ENCODE assay signal across 21 cellular contexts in the genomic region with DNA sequence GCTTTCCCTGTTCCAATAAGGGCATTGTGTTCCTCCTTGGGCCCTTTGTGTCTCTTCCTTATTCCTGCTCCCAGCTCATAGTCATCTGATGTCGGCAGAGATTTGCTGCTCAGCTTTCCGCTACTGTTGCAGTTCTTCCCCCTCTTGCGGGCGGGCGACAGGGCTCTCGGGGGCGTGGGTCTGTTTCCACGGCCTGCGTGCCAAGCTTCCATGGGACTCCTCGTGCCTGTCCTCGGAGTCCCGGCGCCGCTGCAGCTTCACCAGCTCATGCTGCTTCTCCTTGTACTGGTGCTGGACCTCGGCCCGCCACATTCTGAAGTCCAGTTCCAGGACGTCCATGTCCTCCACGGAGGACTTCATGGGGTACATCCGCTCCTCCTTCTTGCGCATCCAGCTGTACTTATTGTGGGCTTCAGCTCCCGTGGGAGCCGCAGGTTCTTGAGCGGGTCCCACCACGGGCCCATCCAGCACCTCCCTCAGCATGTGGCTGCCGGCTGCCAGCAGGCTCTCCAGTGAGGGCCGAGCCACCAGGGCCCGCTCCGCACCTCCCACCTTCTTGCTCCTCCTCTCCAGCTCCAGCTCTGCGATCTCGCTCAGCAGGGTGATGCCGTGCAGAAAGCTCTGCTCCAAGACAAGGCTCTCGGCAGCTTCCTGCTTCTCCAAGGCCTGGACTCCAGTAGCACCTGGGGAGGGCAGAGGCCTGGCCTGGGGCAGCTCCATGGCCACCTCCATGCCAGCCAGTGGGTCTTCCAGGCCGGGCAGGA.
A peak's percentile ranks its signal among the peaks of the same experiment; 100 is the strongest.
DNase-seq lines count a peak whose midpoint lies in the region; ATAC-seq and TF ChIP-seq lines count a peak whose summit lies in the region.
"Had no signal": no experiment of that assay in that cellular context is flagged by ENCODE, and none has a peak within 500 bp of the region (broad histone marks: within the 10 kb centered on the region; RNA-seq: fewer than 3 reads in every experiment).

No MANE protein-coding gene starts in this region.

- H3K4me2 ChIP-seq in GM23338 = no peak overlapping the region

- no peak for DNase-seq in GM23338 (ENCODE audit: low spot score)
- peak; percentile 26 to 65 for DNase-seq in breast epithelium (ENCODE audit: low spot score in 2 of 2)
- no peak for DNase-seq in naive B cell
- DNase-seq in activated CD4-positive, CD25-positive, alpha-beta regulatory T cell treated with anti-CD3 and anti-CD28 coated beads, Interleukin-2, amount 50 U/mL, for 72 hours = no peak
- no peak for DNase-seq in LoVo (ENCODE audit: low spot score)
- DNase-seq: activated CD4-positive, alpha-beta T cell treated with anti-CD3 and anti-CD28 coated beads, Interleukin-2, amount 10 ng/mL, durations not matched to agents 7 days and 5 days; activated naive CD4-positive, alpha-beta T cell treated with Interleukin-2 at 50 U/mL for 16 hours; activated T-cell treated with anti-CD3 and anti-CD28 coated beads, Interleukin-2, amount 50 U/mL, for 72 hours; amygdala; CD4-positive, alpha-beta T cell; cortex of kidney; DMS 273 treated with DMSO at 0.1 percent for 48 hours; HFFc6; kidney; MM.1S; NCI-H1417 treated with DMSO at 0.1 percent for 48 hours; NCI-H446 had no signal

- H3K27ac Mint-ChIP-seq in GM23338 = no peak overlapping the region; the same call in 1 of the 2 replicates
- peak overlapping the region in 4 of 6 donors; percentile 39 to 88 (median 64) for H3K27ac Mint-ChIP-seq in naive B cell
- H3K27ac Mint-ChIP-seq in stimulated activated memory B cell treated with anti-CD40 and anti-IgM and Interleukin-4, amounts not matched to agents 10 μg/mL and 1 μg/mL and 100 μg/mL, for 72 hours = peak overlapping the region; percentile 53
- H3K27ac Mint-ChIP-seq: activated CD4-positive, alpha-beta T cell treated with anti-CD3 and anti-CD28 coated beads, Interleukin-2, amount 10 ng/mL, durations not matched to agents 7 days and 5 days; activated T-cell treated with anti-CD3 and anti-CD28 coated beads, Interleukin-2, amount 50 U/mL, for 72 hours; CD4-positive, alpha-beta T cell; HFFc6 had no signal

- H3K9me2 ChIP-seq in GM23338 (ENCODE audit: insufficient read depth) = no peaks in the 10 kb centered on the region

- H3K4me1 Mint-ChIP-seq in GM23338 = peaks cover 38% of the 10 kb centered on the region
- peaks cover 0 to 11% (median 0%) of the 10 kb centered on the region in 3 donors for H3K4me1 Mint-ChIP-seq in naive B cell
- peaks cover 17% of the 10 kb centered on the region for H3K4me1 Mint-ChIP-seq in stimulated activated memory B cell treated with anti-CD40 and anti-IgM and Interleukin-4, amounts not matched to agents 10 μg/mL and 1 μg/mL and 100 μg/mL, for 72 hours
- H3K4me1 Mint-ChIP-seq: activated CD4-positive, alpha-beta T cell treated with anti-CD3 and anti-CD28 coated beads, Interleukin-2, amount 10 ng/mL, durations not matched to agents 7 days and 5 days had no signal

- H3K27ac ChIP-seq in GM23338 (ENCODE audit: low read depth) (no peak overlapping the region), breast epithelium (peak overlapping the region; percentile 89 to 95)
- H3K27ac ChIP-seq: suprapubic skin had no signal

- H3K9me3 Mint-ChIP-seq in GM23338 = no peaks in the 10 kb centered on the region
- H3K9me3 Mint-ChIP-seq in naive B cell = no peaks in the 10 kb centered on the region
- H3K9me3 Mint-ChIP-seq in stimulated activated memory B cell treated with anti-CD40 and anti-IgM and Interleukin-4, amounts not matched to agents 10 μg/mL and 1 μg/mL and 100 μg/mL, for 72 hours = no peaks in the 10 kb centered on the region
- H3K9me3 Mint-ChIP-seq: activated CD4-positive, alpha-beta T cell treated with anti-CD3 and anti-CD28 coated beads, Interleukin-2, amount 10 ng/mL, durations not matched to agents 7 days and 5 days; activated T-cell treated with anti-CD3 and anti-CD28 coated beads, Interleukin-2, amount 50 U/mL, for 72 hours; CD4-positive, alpha-beta T cell; HFFc6 had no signal

- no peaks in the 10 kb centered on the region for H3K36me3 ChIP-seq in GM23338 (ENCODE audit: insufficient read depth)
- peaks cover 6% of the 10 kb centered on the region for H3K36me3 ChIP-seq in breast epithelium

- H3K4me3 ChIP-seq in GM23338 = no peak overlapping the region
- peak overlapping the region in 1 of 3 donors; percentile 71 for H3K4me3 ChIP-seq in breast epithelium
- H3K4me3 ChIP-seq: lung, suprapubic skin had no signal

- H3K4me1 ChIP-seq in GM23338 (ENCODE audit: insufficient read depth) (peaks cover 17% of the 10 kb centered on the region), breast epithelium (no peaks in the 10 kb centered on the region)
- H3K4me1 ChIP-seq: suprapubic skin had no signal

- H4K20me1 ChIP-seq in GM23338 (replicated peaks; ENCODE audit: insufficient read depth) = no peaks in the 10 kb centered on the region

- H3K4me3 Mint-ChIP-seq in GM23338 (no peak overlapping the region; the same call in 2 of the 3 replicates), naive B cell (no peak overlapping the region)
- no peak overlapping the region for H3K4me3 Mint-ChIP-seq in stimulated activated memory B cell treated with anti-CD40 and anti-IgM and Interleukin-4, amounts not matched to agents 10 μg/mL and 1 μg/mL and 100 μg/mL, for 72 hours
- H3K4me3 Mint-ChIP-seq: activated CD4-positive, alpha-beta T cell treated with anti-CD3 and anti-CD28 coated beads, Interleukin-2, amount 10 ng/mL, durations not matched to agents 7 days and 5 days; activated T-cell treated with anti-CD3 and anti-CD28 coated beads, Interleukin-2, amount 50 U/mL, for 72 hours; CD4-positive, alpha-beta T cell; HFFc6 had no signal

- no peaks in the 10 kb centered on the region for H3F3A ChIP-seq in GM23338 (replicated peaks; ENCODE audit: low read depth)

- H3K79me2 ChIP-seq in GM23338 (replicated peaks; ENCODE audit: insufficient read depth) = no peaks in the 10 kb centered on the region

- H3K36me3 Mint-ChIP-seq in GM23338 (ENCODE audit: low read depth) (no peaks in the 10 kb centered on the region; the same call in 2 of the 3 replicates), naive B cell (peaks cover 25 to 38% of the 10 kb centered on the region in 2 donors)
- H3K36me3 Mint-ChIP-seq in stimulated activated memory B cell treated with anti-CD40 and anti-IgM and Interleukin-4, amounts not matched to agents 10 μg/mL and 1 μg/mL and 100 μg/mL, for 72 hours = peaks cover 42% of the 10 kb centered on the region

- no peak for TF ChIP-seq CTCF in GM23338 (conservative IDR thresholded peaks at IDR 0.05; ENCODE audit: low read depth in 2 of 2)
- no peak for TF ChIP-seq CTCF in breast epithelium (IDR thresholded peaks at IDR 0.05)

- H3K27me3 Mint-ChIP-seq in GM23338 (ENCODE audit: insufficient read depth, low read depth, poor library complexity) (peaks cover 4% of the 10 kb centered on the region), naive B cell (no peaks in the 10 kb centered on the region)
- H3K27me3 Mint-ChIP-seq in stimulated activated memory B cell treated with anti-CD40 and anti-IgM and Interleukin-4, amounts not matched to agents 10 μg/mL and 1 μg/mL and 100 μg/mL, for 72 hours = no peaks in the 10 kb centered on the region

- no peak for ATAC-seq in GM23338
- no peak for ATAC-seq in naive B cell (ENCODE audit: low read depth in 2 of 2)
- no peak for ATAC-seq in stimulated activated memory B cell treated with anti-CD40 and anti-IgM and Interleukin-4, amounts not matched to agents 10 μg/mL and 1 μg/mL and 100 μg/mL, for 72 hours
- no peak for ATAC-seq in GM19467 (IDR thresholded peaks at IDR 0.05; ENCODE audit: unreplicated experiment)
- ATAC-seq: activated T-cell treated with anti-CD3 and anti-CD28 coated beads, Interleukin-2, amount 50 U/mL, for 72 hours had no signal

- no peaks in the 10 kb centered on the region for H3K9me3 ChIP-seq in breast epithelium
- H3K9me3 ChIP-seq: suprapubic skin had no signal

- TF ChIP-seq POLR2A in breast epithelium (IDR thresholded peaks at IDR 0.05) = no peak

- peak overlapping the region; percentile 93; the same call in 1 of the 2 replicates for H2AFZ ChIP-seq in GM23338

- no peaks in the 10 kb centered on the region for H3K27me3 ChIP-seq in GM23338 (ENCODE audit: insufficient read depth)
- no peaks in the 10 kb centered on the region for H3K27me3 ChIP-seq in breast epithelium
- H3K27me3 ChIP-seq: suprapubic skin had no signal

- intact Hi-C loops in breast epithelium (cut with DNase I; ENCODE audit: low total_unique reads) = no loop called here

TF ChIP-seq in GM23338, 12 proteins besides CTCF, POLR2A, EP300 and RAD21:
- TF ChIP-seq EZH2 (IDR thresholded peaks at IDR 0.05; ENCODE audit: low read depth, unreplicated experiment) (no peak), NANOG (IDR thresholded peaks at IDR 0.05; ENCODE audit: borderline replicate concordance) (no peak), CREB1 (CRISPR knock-in tag; IDR thresholded peaks at IDR 0.05; ENCODE audit: low read depth) (no peak), EZH2phosphoT487 (IDR thresholded peaks at IDR 0.05; ENCODE audit: unreplicated experiment) (no peak)

Comparison
In these comparisons a context has a peak if more than half of its experiments do, and no peak if none do; other contexts are left out.
1. DNase-seq: peak in breast epithelium (2 of 2); none in GM23338 (single experiment), naive B cell (single experiment), activated CD4-positive, CD25-positive, alpha-beta regulatory T cell treated with anti-CD3 and anti-CD28 coated beads, Interleukin-2, amount 50 U/mL, for 72 hours (single experiment) and LoVo (single experiment).